18 cellular contexts compared by ENCODE assay signal in the genomic region with DNA sequence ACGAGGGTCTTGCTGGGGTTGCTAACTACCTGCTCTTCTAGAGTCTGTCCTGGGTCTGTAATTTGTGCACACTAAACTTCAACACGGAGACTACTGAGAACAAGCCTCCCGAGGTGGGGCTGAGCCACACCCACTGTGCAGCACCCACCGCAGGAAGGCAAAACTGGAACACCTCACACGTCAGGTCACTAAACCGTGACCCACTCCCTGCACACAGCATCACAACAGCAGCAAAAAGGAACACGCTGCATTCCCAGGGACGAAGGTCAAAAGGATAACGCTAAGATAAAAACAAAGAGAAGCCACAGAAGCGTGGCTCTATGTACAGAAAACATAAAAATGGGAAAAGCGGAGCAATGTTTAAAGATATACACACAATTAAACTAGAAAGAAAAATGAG.
A peak's percentile ranks its signal among the peaks of the same experiment; 100 is the strongest.
DNase-seq lines count a peak whose midpoint lies in the region; ATAC-seq and TF ChIP-seq lines count a peak whose summit lies in the region.
"Had no signal": no experiment of that assay in that cellular context is flagged by ENCODE, and none has a peak within 500 bp of the region (broad histone marks: within the 10 kb centered on the region; RNA-seq: fewer than 3 reads in every experiment).

No MANE protein-coding gene starts in this region.

- DNase-seq in stimulated activated naive CD8-positive, alpha-beta T cell treated with anti-CD3 and anti-CD28 coated beads, Interleukin-15, amount 100 ng/mL, for 72 hours, result no peak
- no peak for DNase-seq in endothelial cell (ENCODE audit: low spot score)
- no peak for DNase-seq in natural killer cell treated with Interleukin-12 subunit alpha and Interleukin-12 subunit beta and Interleukin-15 and Interleukin-18, amount 100 ng/mL, for 72 hours (ENCODE audit: low spot score)
- DNase-seq in D341Med (ENCODE audit: low spot score), result no peak
- DNase-seq in amniotic stem cell (lab: John Stamatoyannopoulos, UW), result no peak
- DNase-seq: Caco-2; EL; GOT3; Karpas-422; MM.1S; NCI-H1092 treated with DMSO at 0.1 percent for 48 hours; NCI-H526 treated with DMSO at 0.1 percent for 48 hours; NK-92 treated with Interleukin-12 subunit alpha and Interleukin-12 subunit beta, amount 100 ng/mL, for 24 hours; OCI-M1; SHP77 treated with DMSO at 0.1 percent for 48 hours had no signal

- peak overlapping the region; percentile 43 for H3K27ac Mint-ChIP-seq in stimulated activated naive CD8-positive, alpha-beta T cell treated with anti-CD3 and anti-CD28 coated beads, Interleukin-15, Interleukin-2, amounts not matched to agents 100 ng/mL and 50 ng/mL, for 24 hours
- no peak overlapping the region for H3K27ac Mint-ChIP-seq in stimulated activated naive CD8-positive, alpha-beta T cell treated with anti-CD3 and anti-CD28 coated beads, Interleukin-15, amount 100 ng/mL, for 72 hours
- peak overlapping the region; percentile 75 for H3K27ac Mint-ChIP-seq in endothelial cell (ENCODE audit: unreplicated experiment)
- peak overlapping the region; percentile 8 to 57 (median 17) for H3K27ac Mint-ChIP-seq in nephron
- H3K27ac Mint-ChIP-seq in natural killer cell treated with Interleukin-12 subunit alpha and Interleukin-12 subunit beta and Interleukin-15 and Interleukin-18, amount 100 ng/mL, for 72 hours, result no peak overlapping the region

- TF ChIP-seq CTCF in endothelial cell (IDR thresholded peaks at IDR 0.05; ENCODE audit: unreplicated experiment), result no peak
- TF ChIP-seq CTCF in nephron (IDR thresholded peaks at IDR 0.05; ENCODE audit: unreplicated experiment in 3 of 3), result no peak

- no peaks in the 10 kb centered on the region for H3K27me3 Mint-ChIP-seq in stimulated activated naive CD8-positive, alpha-beta T cell treated with anti-CD3 and anti-CD28 coated beads, Interleukin-15, Interleukin-2, amounts not matched to agents 100 ng/mL and 50 ng/mL, for 24 hours
- H3K27me3 Mint-ChIP-seq in stimulated activated naive CD8-positive, alpha-beta T cell treated with anti-CD3 and anti-CD28 coated beads, Interleukin-15, amount 100 ng/mL, for 72 hours, result no peaks in the 10 kb centered on the region
- H3K27me3 Mint-ChIP-seq in endothelial cell (ENCODE audit: unreplicated experiment) (peaks cover 3% of the 10 kb centered on the region), nephron (ENCODE audit: low read depth) (no peaks in the 10 kb centered on the region)
- peaks cover 0 to 2% of the 10 kb centered on the region in 2 donors for H3K27me3 Mint-ChIP-seq in natural killer cell treated with Interleukin-12 subunit alpha and Interleukin-12 subunit beta and Interleukin-15 and Interleukin-18, amount 100 ng/mL, for 72 hours

- peaks cover 16% of the 10 kb centered on the region for H3K36me3 Mint-ChIP-seq in stimulated activated naive CD8-positive, alpha-beta T cell treated with anti-CD3 and anti-CD28 coated beads, Interleukin-15, Interleukin-2, amounts not matched to agents 100 ng/mL and 50 ng/mL, for 24 hours (ENCODE audit: low read depth)
- H3K36me3 Mint-ChIP-seq in endothelial cell (ENCODE audit: low read depth, unreplicated experiment), result peaks cover 27% of the 10 kb centered on the region
- H3K36me3 Mint-ChIP-seq in nephron (ENCODE audit: low read depth), result peaks cover 36% of the 10 kb centered on the region
- peaks cover 7% of the 10 kb centered on the region for H3K36me3 Mint-ChIP-seq in natural killer cell treated with Interleukin-12 subunit alpha and Interleukin-12 subunit beta and Interleukin-15 and Interleukin-18, amount 100 ng/mL, for 72 hours

- no peak for ATAC-seq in stimulated activated naive CD8-positive, alpha-beta T cell treated with anti-CD3 and anti-CD28 coated beads, Interleukin-15, amount 100 ng/mL, for 72 hours
- no peak for ATAC-seq in natural killer cell treated with Interleukin-12 subunit alpha and Interleukin-12 subunit beta and Interleukin-15 and Interleukin-18, amount 100 ng/mL, for 72 hours
- ATAC-seq in HG03159 (IDR thresholded peaks at IDR 0.05; ENCODE audit: unreplicated experiment), result no peak

- peaks cover 8% of the 10 kb centered on the region for H3K9me3 Mint-ChIP-seq in stimulated activated naive CD8-positive, alpha-beta T cell treated with anti-CD3 and anti-CD28 coated beads, Interleukin-15, Interleukin-2, amounts not matched to agents 100 ng/mL and 50 ng/mL, for 24 hours
- H3K9me3 Mint-ChIP-seq in stimulated activated naive CD8-positive, alpha-beta T cell treated with anti-CD3 and anti-CD28 coated beads, Interleukin-15, amount 100 ng/mL, for 72 hours, result no peaks in the 10 kb centered on the region
- H3K9me3 Mint-ChIP-seq in endothelial cell (ENCODE audit: unreplicated experiment) (no peaks in the 10 kb centered on the region), nephron (peaks cover 13% of the 10 kb centered on the region)
- H3K9me3 Mint-ChIP-seq in natural killer cell treated with Interleukin-12 subunit alpha and Interleukin-12 subunit beta and Interleukin-15 and Interleukin-18, amount 100 ng/mL, for 72 hours, result peaks cover 7% of the 10 kb centered on the region

- peaks cover 25% of the 10 kb centered on the region for H3K4me1 Mint-ChIP-seq in stimulated activated naive CD8-positive, alpha-beta T cell treated with anti-CD3 and anti-CD28 coated beads, Interleukin-15, Interleukin-2, amounts not matched to agents 100 ng/mL and 50 ng/mL, for 24 hours (ENCODE audit: low read depth)
- H3K4me1 Mint-ChIP-seq in stimulated activated naive CD8-positive, alpha-beta T cell treated with anti-CD3 and anti-CD28 coated beads, Interleukin-15, amount 100 ng/mL, for 72 hours, result peaks cover 32% of the 10 kb centered on the region
- peaks cover 2% of the 10 kb centered on the region for H3K4me1 Mint-ChIP-seq in endothelial cell (ENCODE audit: unreplicated experiment)
- H3K4me1 Mint-ChIP-seq in nephron, result peaks cover 21% of the 10 kb centered on the region
- H3K4me1 Mint-ChIP-seq in natural killer cell treated with Interleukin-12 subunit alpha and Interleukin-12 subunit beta and Interleukin-15 and Interleukin-18, amount 100 ng/mL, for 72 hours (ENCODE audit: low read depth in 2 of 2), result peaks cover 0 to 10% of the 10 kb centered on the region in 2 donors

- no peak overlapping the region for H3K4me3 Mint-ChIP-seq in stimulated activated naive CD8-positive, alpha-beta T cell treated with anti-CD3 and anti-CD28 coated beads, Interleukin-15, Interleukin-2, amounts not matched to agents 100 ng/mL and 50 ng/mL, for 24 hours
- H3K4me3 Mint-ChIP-seq in stimulated activated naive CD8-positive, alpha-beta T cell treated with anti-CD3 and anti-CD28 coated beads, Interleukin-15, amount 100 ng/mL, for 72 hours, result no peak overlapping the region
- H3K4me3 Mint-ChIP-seq in endothelial cell (ENCODE audit: unreplicated experiment) (peak overlapping the region; percentile 75), nephron (no peak overlapping the region)
- H3K4me3 Mint-ChIP-seq in natural killer cell treated with Interleukin-12 subunit alpha and Interleukin-12 subunit beta and Interleukin-15 and Interleukin-18, amount 100 ng/mL, for 72 hours, result no peak overlapping the region

Comparison
In these comparisons a context has a peak if more than half of its experiments do, and no peak if none do; other contexts are left out.
1. H3K27ac Mint-ChIP-seq: peak in stimulated activated naive CD8-positive, alpha-beta T cell treated with anti-CD3 and anti-CD28 coated beads, Interleukin-15, Interleukin-2, amounts not matched to agents 100 ng/mL and 50 ng/mL, for 24 hours (single experiment), endothelial cell (single experiment) and nephron (3 of 3); none in stimulated activated naive CD8-positive, alpha-beta T cell treated with anti-CD3 and anti-CD28 coated beads, Interleukin-15, amount 100 ng/mL, for 72 hours (0 of 2) and natural killer cell treated with Interleukin-12 subunit alpha and Interleukin-12 subunit beta and Interleukin-15 and Interleukin-18, amount 100 ng/mL, for 72 hours (0 of 2).